1 cellular context compared by ENCODE assay signal in the genomic region with DNA sequence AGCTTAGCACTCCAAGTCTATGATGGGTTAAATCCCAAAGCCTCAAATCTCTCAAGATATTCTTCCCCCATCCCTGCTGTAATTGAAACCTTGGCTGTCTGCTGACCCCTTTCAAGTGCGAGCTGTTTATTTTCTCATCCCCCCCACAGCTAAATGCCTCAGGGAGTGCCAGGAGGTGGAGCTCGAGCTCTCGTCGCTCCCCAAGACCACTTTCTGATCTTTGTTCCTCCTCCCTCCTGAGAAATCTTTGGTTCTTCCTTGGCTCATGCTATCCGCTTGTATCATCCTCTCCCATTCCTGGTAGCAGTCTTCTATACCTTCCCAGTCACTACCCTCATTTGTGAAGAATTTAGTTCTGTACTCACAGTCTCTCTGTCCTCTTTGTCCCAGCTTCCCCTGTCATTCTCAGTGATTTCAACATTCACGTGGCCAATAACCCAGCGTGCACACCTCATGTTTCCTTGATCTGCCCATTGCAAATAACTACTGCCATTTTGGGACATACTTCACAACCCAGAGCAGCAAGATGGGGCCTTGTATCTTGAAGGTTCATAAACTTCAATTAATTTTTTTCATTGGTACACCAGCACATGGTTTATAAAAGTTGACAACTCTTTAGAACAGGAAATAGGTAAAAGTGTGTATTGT.
A peak's percentile ranks its signal among the peaks of the same experiment; 100 is the strongest.
TF ChIP-seq lines count a peak whose summit lies in the region.

No MANE protein-coding gene starts in this region.

TF ChIP-seq in HepG2, 621 proteins besides CTCF, POLR2A, EP300 and RAD21 (continues in another document):
- TF ChIP-seq, protein P1, sequence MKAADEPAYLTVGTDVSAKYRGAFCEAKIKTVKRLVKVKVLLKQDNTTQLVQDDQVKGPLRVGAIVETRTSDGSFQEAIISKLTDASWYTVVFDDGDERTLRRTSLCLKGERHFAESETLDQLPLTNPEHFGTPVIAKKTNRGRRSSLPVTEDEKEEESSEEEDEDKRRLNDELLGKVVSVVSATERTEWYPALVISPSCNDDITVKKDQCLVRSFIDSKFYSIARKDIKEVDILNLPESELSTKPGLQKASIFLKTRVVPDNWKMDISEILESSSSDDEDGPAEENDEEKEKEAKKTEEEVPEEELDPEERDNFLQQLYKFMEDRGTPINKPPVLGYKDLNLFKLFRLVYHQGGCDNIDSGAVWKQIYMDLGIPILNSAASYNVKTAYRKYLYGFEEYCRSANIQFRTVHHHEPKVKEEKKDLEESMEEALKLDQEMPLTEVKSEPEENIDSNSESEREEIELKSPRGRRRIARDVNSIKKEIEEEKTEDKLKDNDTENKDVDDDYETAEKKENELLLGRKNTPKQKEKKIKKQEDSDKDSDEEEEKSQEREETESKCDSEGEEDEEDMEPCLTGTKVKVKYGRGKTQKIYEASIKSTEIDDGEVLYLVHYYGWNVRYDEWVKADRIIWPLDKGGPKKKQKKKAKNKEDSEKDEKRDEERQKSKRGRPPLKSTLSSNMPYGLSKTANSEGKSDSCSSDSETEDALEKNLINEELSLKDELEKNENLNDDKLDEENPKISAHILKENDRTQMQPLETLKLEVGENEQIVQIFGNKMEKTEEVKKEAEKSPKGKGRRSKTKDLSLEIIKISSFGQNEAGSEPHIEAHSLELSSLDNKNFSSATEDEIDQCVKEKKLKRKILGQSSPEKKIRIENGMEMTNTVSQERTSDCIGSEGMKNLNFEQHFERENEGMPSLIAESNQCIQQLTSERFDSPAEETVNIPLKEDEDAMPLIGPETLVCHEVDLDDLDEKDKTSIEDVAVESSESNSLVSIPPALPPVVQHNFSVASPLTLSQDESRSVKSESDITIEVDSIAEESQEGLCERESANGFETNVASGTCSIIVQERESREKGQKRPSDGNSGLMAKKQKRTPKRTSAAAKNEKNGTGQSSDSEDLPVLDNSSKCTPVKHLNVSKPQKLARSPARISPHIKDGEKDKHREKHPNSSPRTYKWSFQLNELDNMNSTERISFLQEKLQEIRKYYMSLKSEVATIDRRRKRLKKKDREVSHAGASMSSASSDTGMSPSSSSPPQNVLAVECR (CRISPR knock-in tag; IDR thresholded peaks at IDR 0.05; ENCODE audit: borderline replicate concordance) = peak; percentile 21; the same call in 1 of the 2 replicates
- TF ChIP-seq GATA4 (IDR thresholded peaks at IDR 0.05; ENCODE audit: borderline replicate concordance, low read depth) = no peak
- TF ChIP-seq, protein P2, sequence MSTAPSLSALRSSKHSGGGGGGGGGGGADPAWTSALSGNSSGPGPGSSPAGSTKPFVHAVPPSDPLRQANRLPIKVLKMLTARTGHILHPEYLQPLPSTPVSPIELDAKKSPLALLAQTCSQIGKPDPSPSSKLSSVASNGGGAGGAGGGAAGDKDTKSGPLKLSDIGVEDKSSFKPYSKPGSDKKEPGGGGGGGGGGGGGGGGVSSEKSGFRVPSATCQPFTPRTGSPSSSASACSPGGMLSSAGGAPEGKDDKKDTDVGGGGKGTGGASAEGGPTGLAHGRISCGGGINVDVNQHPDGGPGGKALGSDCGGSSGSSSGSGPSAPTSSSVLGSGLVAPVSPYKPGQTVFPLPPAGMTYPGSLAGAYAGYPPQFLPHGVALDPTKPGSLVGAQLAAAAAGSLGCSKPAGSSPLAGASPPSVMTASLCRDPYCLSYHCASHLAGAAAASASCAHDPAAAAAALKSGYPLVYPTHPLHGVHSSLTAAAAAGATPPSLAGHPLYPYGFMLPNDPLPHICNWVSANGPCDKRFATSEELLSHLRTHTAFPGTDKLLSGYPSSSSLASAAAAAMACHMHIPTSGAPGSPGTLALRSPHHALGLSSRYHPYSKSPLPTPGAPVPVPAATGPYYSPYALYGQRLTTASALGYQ (CRISPR knock-in tag; IDR thresholded peaks at IDR 0.05) = no peak
- TF ChIP-seq ZNF547 (CRISPR knock-in tag; IDR thresholded peaks at IDR 0.05) = no peak
- no peak for TF ChIP-seq ZNF431 (CRISPR knock-in tag; IDR thresholded peaks at IDR 0.05; ENCODE audit: borderline replicate concordance, low read depth)
- TF ChIP-seq GATAD2A (CRISPR knock-in tag; IDR thresholded peaks at IDR 0.05) = no peak
- TF ChIP-seq MAFF (IDR thresholded peaks at IDR 0.05; ENCODE audit: low read depth, low read length) = no peak
- TF ChIP-seq, protein P3, sequence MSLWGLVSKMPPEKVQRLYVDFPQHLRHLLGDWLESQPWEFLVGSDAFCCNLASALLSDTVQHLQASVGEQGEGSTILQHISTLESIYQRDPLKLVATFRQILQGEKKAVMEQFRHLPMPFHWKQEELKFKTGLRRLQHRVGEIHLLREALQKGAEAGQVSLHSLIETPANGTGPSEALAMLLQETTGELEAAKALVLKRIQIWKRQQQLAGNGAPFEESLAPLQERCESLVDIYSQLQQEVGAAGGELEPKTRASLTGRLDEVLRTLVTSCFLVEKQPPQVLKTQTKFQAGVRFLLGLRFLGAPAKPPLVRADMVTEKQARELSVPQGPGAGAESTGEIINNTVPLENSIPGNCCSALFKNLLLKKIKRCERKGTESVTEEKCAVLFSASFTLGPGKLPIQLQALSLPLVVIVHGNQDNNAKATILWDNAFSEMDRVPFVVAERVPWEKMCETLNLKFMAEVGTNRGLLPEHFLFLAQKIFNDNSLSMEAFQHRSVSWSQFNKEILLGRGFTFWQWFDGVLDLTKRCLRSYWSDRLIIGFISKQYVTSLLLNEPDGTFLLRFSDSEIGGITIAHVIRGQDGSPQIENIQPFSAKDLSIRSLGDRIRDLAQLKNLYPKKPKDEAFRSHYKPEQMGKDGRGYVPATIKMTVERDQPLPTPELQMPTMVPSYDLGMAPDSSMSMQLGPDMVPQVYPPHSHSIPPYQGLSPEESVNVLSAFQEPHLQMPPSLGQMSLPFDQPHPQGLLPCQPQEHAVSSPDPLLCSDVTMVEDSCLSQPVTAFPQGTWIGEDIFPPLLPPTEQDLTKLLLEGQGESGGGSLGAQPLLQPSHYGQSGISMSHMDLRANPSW (CRISPR knock-in tag; IDR thresholded peaks at IDR 0.05; ENCODE audit: borderline replicate concordance) = no peak
- TF ChIP-seq CEBPG (CRISPR knock-in tag; IDR thresholded peaks at IDR 0.05) = peak; percentile 13; the same call in 1 of the 2 replicates
- TF ChIP-seq, protein P4, sequence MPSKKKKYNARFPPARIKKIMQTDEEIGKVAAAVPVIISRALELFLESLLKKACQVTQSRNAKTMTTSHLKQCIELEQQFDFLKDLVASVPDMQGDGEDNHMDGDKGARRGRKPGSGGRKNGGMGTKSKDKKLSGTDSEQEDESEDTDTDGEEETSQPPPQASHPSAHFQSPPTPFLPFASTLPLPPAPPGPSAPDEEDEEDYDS (CRISPR knock-in tag; IDR thresholded peaks at IDR 0.05) = no peak
- TF ChIP-seq, protein P5, sequence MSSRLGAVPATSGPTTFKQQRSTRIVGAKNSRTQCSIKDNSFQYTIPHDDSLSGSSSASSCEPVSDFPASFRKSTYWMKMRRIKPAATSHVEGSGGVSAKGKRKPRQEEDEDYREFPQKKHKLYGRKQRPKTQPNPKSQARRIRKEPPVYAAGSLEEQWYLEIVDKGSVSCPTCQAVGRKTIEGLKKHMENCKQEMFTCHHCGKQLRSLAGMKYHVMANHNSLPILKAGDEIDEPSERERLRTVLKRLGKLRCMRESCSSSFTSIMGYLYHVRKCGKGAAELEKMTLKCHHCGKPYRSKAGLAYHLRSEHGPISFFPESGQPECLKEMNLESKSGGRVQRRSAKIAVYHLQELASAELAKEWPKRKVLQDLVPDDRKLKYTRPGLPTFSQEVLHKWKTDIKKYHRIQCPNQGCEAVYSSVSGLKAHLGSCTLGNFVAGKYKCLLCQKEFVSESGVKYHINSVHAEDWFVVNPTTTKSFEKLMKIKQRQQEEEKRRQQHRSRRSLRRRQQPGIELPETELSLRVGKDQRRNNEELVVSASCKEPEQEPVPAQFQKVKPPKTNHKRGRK (CRISPR knock-in tag; IDR thresholded peaks at IDR 0.05) = no peak
- no peak for TF ChIP-seq REPIN1 (CRISPR knock-in tag; IDR thresholded peaks at IDR 0.05; ENCODE audit: borderline replicate concordance, low read depth)
- TF ChIP-seq CC2D1A (CRISPR knock-in tag; IDR thresholded peaks at IDR 0.05) = no peak
- TF ChIP-seq HOXA7 (CRISPR knock-in tag; IDR thresholded peaks at IDR 0.05) = no peak
- TF ChIP-seq, protein P6, sequence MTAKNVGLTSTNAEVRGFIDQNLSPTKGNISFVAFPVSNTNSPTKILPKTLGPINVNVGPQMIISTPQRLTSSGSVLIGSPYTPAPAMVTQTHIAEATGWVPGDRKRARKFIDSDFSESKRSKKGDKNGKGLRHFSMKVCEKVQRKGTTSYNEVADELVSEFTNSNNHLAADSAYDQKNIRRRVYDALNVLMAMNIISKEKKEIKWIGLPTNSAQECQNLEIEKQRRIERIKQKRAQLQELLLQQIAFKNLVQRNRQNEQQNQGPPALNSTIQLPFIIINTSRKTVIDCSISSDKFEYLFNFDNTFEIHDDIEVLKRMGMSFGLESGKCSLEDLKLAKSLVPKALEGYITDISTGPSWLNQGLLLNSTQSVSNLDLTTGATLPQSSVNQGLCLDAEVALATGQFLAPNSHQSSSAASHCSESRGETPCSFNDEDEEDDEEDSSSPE (CRISPR knock-in tag; IDR thresholded peaks at IDR 0.05) = no peak
- TF ChIP-seq, protein P7, sequence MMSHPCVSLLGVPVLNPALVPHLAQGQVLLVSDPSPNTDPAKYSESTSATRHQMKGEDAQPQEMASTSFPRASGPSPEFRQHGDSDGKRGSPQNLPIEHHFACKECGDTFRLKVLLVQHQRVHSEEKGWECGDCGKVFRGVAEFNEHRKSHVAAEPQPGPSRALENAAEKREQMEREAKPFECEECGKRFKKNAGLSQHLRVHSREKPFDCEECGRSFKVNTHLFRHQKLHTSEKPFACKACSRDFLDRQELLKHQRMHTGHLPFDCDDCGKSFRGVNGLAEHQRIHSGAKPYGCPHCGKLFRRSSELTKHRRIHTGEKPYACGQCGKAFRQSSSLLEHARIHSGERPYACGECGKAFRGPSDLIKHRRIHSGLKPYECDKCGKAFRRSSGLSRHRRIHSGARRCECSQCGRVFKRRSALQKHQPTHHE (CRISPR knock-in tag; IDR thresholded peaks at IDR 0.05; ENCODE audit: borderline replicate concordance) = no peak
- TF ChIP-seq, protein P8, sequence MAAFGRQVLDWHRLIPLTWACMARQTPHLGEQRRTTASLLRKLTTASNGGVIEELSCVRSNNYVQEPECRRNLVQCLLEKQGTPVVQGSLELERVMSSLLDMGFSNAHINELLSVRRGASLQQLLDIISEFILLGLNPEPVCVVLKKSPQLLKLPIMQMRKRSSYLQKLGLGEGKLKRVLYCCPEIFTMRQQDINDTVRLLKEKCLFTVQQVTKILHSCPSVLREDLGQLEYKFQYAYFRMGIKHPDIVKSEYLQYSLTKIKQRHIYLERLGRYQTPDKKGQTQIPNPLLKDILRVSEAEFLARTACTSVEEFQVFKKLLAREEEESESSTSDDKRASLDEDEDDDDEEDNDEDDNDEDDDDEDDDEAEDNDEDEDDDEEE (CRISPR knock-in tag; IDR thresholded peaks at IDR 0.05) = no peak
- TF ChIP-seq, protein P9, sequence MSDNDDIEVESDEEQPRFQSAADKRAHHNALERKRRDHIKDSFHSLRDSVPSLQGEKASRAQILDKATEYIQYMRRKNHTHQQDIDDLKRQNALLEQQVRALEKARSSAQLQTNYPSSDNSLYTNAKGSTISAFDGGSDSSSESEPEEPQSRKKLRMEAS (IDR thresholded peaks at IDR 0.05) = peak; percentile 42; the same call in 1 of the 2 replicates
- TF ChIP-seq ZNF496 (CRISPR knock-in tag; IDR thresholded peaks at IDR 0.05; ENCODE audit: insufficient replicate concordance) = no peak
- TF ChIP-seq BHLHE40 (IDR thresholded peaks at IDR 0.05; ENCODE audit: low read length) = peak; percentile 66
- no peak for TF ChIP-seq ERF (CRISPR knock-in tag; IDR thresholded peaks at IDR 0.05)
- TF ChIP-seq DNMT3B (CRISPR knock-in tag; conservative IDR thresholded peaks at IDR 0.05) = no peak
- TF ChIP-seq HNF4G (IDR thresholded peaks at IDR 0.05; ENCODE audit: borderline replicate concordance, low read depth, low read length) = no peak
- TF ChIP-seq HNF4G (CRISPR knock-in tag; IDR thresholded peaks at IDR 0.05; ENCODE audit: borderline replicate concordance, low read depth) = no peak
- no peak for TF ChIP-seq RXRA (CRISPR knock-in tag; IDR thresholded peaks at IDR 0.05)
- TF ChIP-seq, protein P10, sequence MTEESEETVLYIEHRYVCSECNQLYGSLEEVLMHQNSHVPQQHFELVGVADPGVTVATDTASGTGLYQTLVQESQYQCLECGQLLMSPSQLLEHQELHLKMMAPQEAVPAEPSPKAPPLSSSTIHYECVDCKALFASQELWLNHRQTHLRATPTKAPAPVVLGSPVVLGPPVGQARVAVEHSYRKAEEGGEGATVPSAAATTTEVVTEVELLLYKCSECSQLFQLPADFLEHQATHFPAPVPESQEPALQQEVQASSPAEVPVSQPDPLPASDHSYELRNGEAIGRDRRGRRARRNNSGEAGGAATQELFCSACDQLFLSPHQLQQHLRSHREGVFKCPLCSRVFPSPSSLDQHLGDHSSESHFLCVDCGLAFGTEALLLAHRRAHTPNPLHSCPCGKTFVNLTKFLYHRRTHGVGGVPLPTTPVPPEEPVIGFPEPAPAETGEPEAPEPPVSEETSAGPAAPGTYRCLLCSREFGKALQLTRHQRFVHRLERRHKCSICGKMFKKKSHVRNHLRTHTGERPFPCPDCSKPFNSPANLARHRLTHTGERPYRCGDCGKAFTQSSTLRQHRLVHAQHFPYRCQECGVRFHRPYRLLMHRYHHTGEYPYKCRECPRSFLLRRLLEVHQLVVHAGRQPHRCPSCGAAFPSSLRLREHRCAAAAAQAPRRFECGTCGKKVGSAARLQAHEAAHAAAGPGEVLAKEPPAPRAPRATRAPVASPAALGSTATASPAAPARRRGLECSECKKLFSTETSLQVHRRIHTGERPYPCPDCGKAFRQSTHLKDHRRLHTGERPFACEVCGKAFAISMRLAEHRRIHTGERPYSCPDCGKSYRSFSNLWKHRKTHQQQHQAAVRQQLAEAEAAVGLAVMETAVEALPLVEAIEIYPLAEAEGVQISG (CRISPR knock-in tag; IDR thresholded peaks at IDR 0.05) = no peak
- TF ChIP-seq, protein P11, sequence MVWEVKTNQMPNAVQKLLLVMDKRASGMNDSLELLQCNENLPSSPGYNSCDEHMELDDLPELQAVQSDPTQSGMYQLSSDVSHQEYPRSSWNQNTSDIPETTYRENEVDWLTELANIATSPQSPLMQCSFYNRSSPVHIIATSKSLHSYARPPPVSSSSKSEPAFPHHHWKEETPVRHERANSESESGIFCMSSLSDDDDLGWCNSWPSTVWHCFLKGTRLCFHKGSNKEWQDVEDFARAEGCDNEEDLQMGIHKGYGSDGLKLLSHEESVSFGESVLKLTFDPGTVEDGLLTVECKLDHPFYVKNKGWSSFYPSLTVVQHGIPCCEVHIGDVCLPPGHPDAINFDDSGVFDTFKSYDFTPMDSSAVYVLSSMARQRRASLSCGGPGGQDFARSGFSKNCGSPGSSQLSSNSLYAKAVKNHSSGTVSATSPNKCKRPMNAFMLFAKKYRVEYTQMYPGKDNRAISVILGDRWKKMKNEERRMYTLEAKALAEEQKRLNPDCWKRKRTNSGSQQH (CRISPR knock-in tag; IDR thresholded peaks at IDR 0.05; ENCODE audit: low read depth) = no peak
- TF ChIP-seq ZNF570 (CRISPR knock-in tag; IDR thresholded peaks at IDR 0.05; ENCODE audit: borderline replicate concordance) = no peak
- no peak for TF ChIP-seq ZBTB7A (CRISPR knock-in tag; IDR thresholded peaks at IDR 0.05)
- no peak for TF ChIP-seq ZBTB8A (CRISPR knock-in tag; IDR thresholded peaks at IDR 0.05; ENCODE audit: borderline replicate concordance, low read depth)
- TF ChIP-seq, protein P12, sequence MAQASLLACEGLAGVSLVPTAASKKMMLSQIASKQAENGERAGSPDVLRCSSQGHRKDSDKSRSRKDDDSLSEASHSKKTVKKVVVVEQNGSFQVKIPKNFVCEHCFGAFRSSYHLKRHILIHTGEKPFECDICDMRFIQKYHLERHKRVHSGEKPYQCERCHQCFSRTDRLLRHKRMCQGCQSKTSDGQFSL (CRISPR knock-in tag; IDR thresholded peaks at IDR 0.05) = peak; percentile 87
- TF ChIP-seq ZNF550 (CRISPR knock-in tag; IDR thresholded peaks at IDR 0.05; ENCODE audit: borderline replicate concordance) = no peak
- no peak for TF ChIP-seq ATF7 (IDR thresholded peaks at IDR 0.05)
- no peak for TF ChIP-seq ATF7 (CRISPR knock-in tag; IDR thresholded peaks at IDR 0.05)
- no peak for TF ChIP-seq ARID2 (CRISPR knock-in tag; IDR thresholded peaks at IDR 0.05; ENCODE audit: borderline replicate concordance)
